ENCODE assay signal across 8 cellular contexts in genomic region chr20:45362804-45363610, GRCh38. TPM values are rescaled to one million over a fixed set of nuclear protein-coding genes. Genes with fewer than 3 reads are reported as not detected.
DNase-seq lines count a peak whose midpoint lies in the region; TF ChIP-seq lines count a peak whose summit lies in the region.

Gene SYS1, plus strand, starts transcription at chr20:45363156. Its CDS starts 376 bp downstream, at chr20:45363532.

- peak in 3 of 4 donors; percentile 78 to 88 (median 87) for TF ChIP-seq POLR2A in esophagus squamous epithelium (IDR thresholded peaks at IDR 0.05)

- H3K36me3 ChIP-seq in GM23248 (ENCODE audit: low read depth) (peaks cover 10% of the 10 kb centered on the region; the same call in 1 of the 2 replicates), esophagus squamous epithelium (peaks cover 0 to 33% (median 20%) of the 10 kb centered on the region in 3 donors)

- no peaks in the 10 kb centered on the region for H4K20me1 ChIP-seq in GM23248 (ENCODE audit: insufficient read depth)

- H3K4me1 ChIP-seq in GM23248 (ENCODE audit: insufficient read depth) (peaks cover 23% of the 10 kb centered on the region), esophagus squamous epithelium (peaks cover 32 to 71% (median 40%) of the 10 kb centered on the region in 3 donors)

- peak within 1 kb of the TSS; percentile 94 for H3K27ac ChIP-seq in GM23248
- peak within 1 kb of the TSS; percentile 94 to 99 (median 94) for H3K27ac ChIP-seq in esophagus squamous epithelium

- peak within 1 kb of the TSS; percentile 92 for H3K4me2 ChIP-seq in GM23248 (ENCODE audit: unreplicated experiment)

- TF ChIP-seq CTCF in esophagus squamous epithelium (IDR thresholded peaks at IDR 0.05): peak; percentile 83 to 98 (median 90)

- H2AFZ ChIP-seq in GM23248: peak within 1 kb of the TSS; percentile 93

- H3K9me3 ChIP-seq in GM23248 (ENCODE audit: low read depth): no peaks in the 10 kb centered on the region
- no peaks in the 10 kb centered on the region for H3K9me3 ChIP-seq in esophagus squamous epithelium

- H3K9me2 ChIP-seq in GM23248 (ENCODE audit: insufficient read depth): no peaks in the 10 kb centered on the region

- H3K79me2 ChIP-seq in GM23248 (ENCODE audit: insufficient read depth): peaks cover 37% of the 10 kb centered on the region

- H3K4me3 ChIP-seq in GM23248 (peak within 1 kb of the TSS; percentile 93), esophagus squamous epithelium (peak within 1 kb of the TSS; percentile 52 to 92 (median 68))

- in situ Hi-C loops in GM23248 (cut with MboI): no loop called here

- peak within 1 kb of the TSS; percentile 96 for H3K9ac ChIP-seq in GM23248

- DNase-seq in EH (ENCODE audit: low read depth) (peak; percentile 99), GM23248 (peak; percentile 97), Kasumi-1 (lab: John Stamatoyannopoulos, UW) (peak; percentile 99), RKO (ENCODE audit: low spot score) (peak; percentile 100), activated T-helper 1 cell treated with Interleukin-2 at 50 U/mL for 16 hours (ENCODE audit: low read depth) (peak; percentile 98), esophagus squamous epithelium (lab: John Stamatoyannopoulos, UW) (peak; percentile 88), myocyte (ENCODE audit: low read depth) (peak; percentile 99)
- DNase-seq in stimulated activated CD8-positive, alpha-beta memory T cell treated with anti-CD3 and anti-CD28 coated beads, Interleukin-7, amount 100 ng/mL, for 48 hours (ENCODE audit: extremely low read depth in 1 of 2, low read depth in 1 of 2): peak; percentile 96 to 99

- intact Hi-C loops in esophagus squamous epithelium (cut with DNase I): no loop called here

- H3K27me3 ChIP-seq in GM23248 (replicated peaks; ENCODE audit: insufficient read depth) (no peaks in the 10 kb centered on the region), esophagus squamous epithelium (no peaks in the 10 kb centered on the region)

- H3F3A ChIP-seq in GM23248 (ENCODE audit: insufficient read depth): peaks cover 24% of the 10 kb centered on the region

- WGBS in GM23248 (ENCODE audit: low coverage in 1 of 2, low lambda C conversion rate in 2 of 2, missing lambda C conversion rate in 2 of 2), 2 experiments: 1% methylated on average over 51 to 55 of the region's 55 CpGs
- 0% methylated on average over 24 to 33 of the region's 55 CpGs for WGBS in esophagus squamous epithelium, 2 donors

RNA-seq across cellular contexts. Expression of gene SYS1, which starts in this region (rescaled TPM):
- 27.3 and 38.7 TPM in 2 replicates for total RNA-seq in GM23248 (2014; rRNA removed; shearing (Covaris generic))
- polyA plus RNA-seq in GM23248 (2016; fragmentation: Nextera tagmentation; extraction: Ambion mirVana): 24.6 and 27.1 TPM in 2 replicates
- total RNA-seq in esophagus squamous epithelium (10 to 100 TPM; 22.3 to 32.4 (median 27.0) TPM), myocyte (12.7 and 13.2 TPM in 2 replicates)
- polyA plus RNA-seq in myocyte (2012): 16.8 TPM

Comparison
In these comparisons a context has a peak if more than half of its experiments do, and no peak if none do; other contexts are left out.
1. Peak in every context shown above with its lines: DNase-seq, H3K4me3 ChIP-seq and H3K27ac ChIP-seq.